ENCODE assay signal across 12 cellular contexts in genomic region chr18:13452448-13452811, GRCh38.
A peak's percentile ranks its signal among the peaks of the same experiment; 100 is the strongest.
DNase-seq lines count a peak whose midpoint lies in the region; ATAC-seq and TF ChIP-seq lines count a peak whose summit lies in the region.
"Had no signal": no experiment of that assay in that cellular context is flagged by ENCODE, and none has a peak within 500 bp of the region (broad histone marks: within the 10 kb centered on the region; RNA-seq: fewer than 3 reads in every experiment).

No MANE protein-coding gene starts in this region.

- H3K36me3 ChIP-seq in KOPT-K1 (ENCODE audit: insufficient read depth, low read length), result peaks cover 24% of the 10 kb centered on the region
- H3K36me3 ChIP-seq: esophagus muscularis mucosa had no signal

- H3K36me3 Mint-ChIP-seq in activated naive CD4-positive, alpha-beta T cell treated with anti-CD3 and anti-CD28 coated beads, Interleukin-2, amount 10 ng/mL, durations not matched to agents 7 days and 5 days, result peaks cover 4% of the 10 kb centered on the region
- H3K36me3 Mint-ChIP-seq: naive thymus-derived CD8-positive, alpha-beta T cell had no signal

- DNase-seq in AG09309 (ENCODE audit: low read depth), result peak; percentile 54
- peak; percentile 64 for DNase-seq in dedifferentiated amniotic fluid mesenchymal stem cell (ENCODE audit: extremely low spot score)
- DNase-seq in middle frontal gyrus (ENCODE audit: extremely low spot score, low spot score), result peak; percentile 27
- DNase-seq in activated naive CD4-positive, alpha-beta T cell treated with anti-CD3 and anti-CD28 coated beads, Interleukin-2, amount 10 ng/mL, durations not matched to agents 7 days and 5 days, result no peak
- no peak for DNase-seq in T-helper 2 cell
- DNase-seq in NCI-H2196 treated with DMSO at 0.1 percent for 48 hours (lab: John Stamatoyannopoulos, UW; ENCODE audit: unreplicated experiment), result no peak
- DNase-seq: activated T-cell treated with anti-CD3 and anti-CD28 coated beads, Interleukin-2, amount 50 U/mL, for 72 hours; naive thymus-derived CD8-positive, alpha-beta T cell; NCI-H1694 treated with DMSO at 0.1 percent for 48 hours had no signal

- H3K9me3 Mint-ChIP-seq in activated naive CD4-positive, alpha-beta T cell treated with anti-CD3 and anti-CD28 coated beads, Interleukin-2, amount 10 ng/mL, durations not matched to agents 7 days and 5 days, result peaks cover 2% of the 10 kb centered on the region
- H3K9me3 Mint-ChIP-seq: activated T-cell treated with anti-CD3 and anti-CD28 coated beads, Interleukin-2, amount 50 U/mL, for 72 hours; naive thymus-derived CD8-positive, alpha-beta T cell had no signal

- CTCF ChIA-PET in activated naive CD4-positive, alpha-beta T cell treated with anti-CD3 and anti-CD28 coated beads, Interleukin-2, amount 10 ng/mL, durations not matched to agents 7 days and 5 days (lab: Charles Lee), result no interaction called here

- no peak overlapping the region for H3K4me3 ChIP-seq in AG09309 (ENCODE audit: control insufficient read depth, low read depth, low read length)
- H3K4me3 ChIP-seq: esophagus muscularis mucosa had no signal

- peak overlapping the region; percentile 98 for H3K27ac ChIP-seq in KOPT-K1 (ENCODE audit: low read depth, low read length, poor library complexity, severe bottlenecking)
- H3K27ac ChIP-seq: esophagus muscularis mucosa had no signal

- no peak for ATAC-seq in GM21526 (IDR thresholded peaks at IDR 0.05; ENCODE audit: low FRiP score, unreplicated experiment)
- ATAC-seq: activated T-cell treated with anti-CD3 and anti-CD28 coated beads, Interleukin-2, amount 50 U/mL, for 72 hours; naive thymus-derived CD8-positive, alpha-beta T cell had no signal

- H3K27me3 Mint-ChIP-seq in activated naive CD4-positive, alpha-beta T cell treated with anti-CD3 and anti-CD28 coated beads, Interleukin-2, amount 10 ng/mL, durations not matched to agents 7 days and 5 days, result no peaks in the 10 kb centered on the region
- H3K27me3 Mint-ChIP-seq: naive thymus-derived CD8-positive, alpha-beta T cell had no signal

- no peak overlapping the region for H3K4me3 Mint-ChIP-seq in activated naive CD4-positive, alpha-beta T cell treated with anti-CD3 and anti-CD28 coated beads, Interleukin-2, amount 10 ng/mL, durations not matched to agents 7 days and 5 days
- H3K4me3 Mint-ChIP-seq: activated T-cell treated with anti-CD3 and anti-CD28 coated beads, Interleukin-2, amount 50 U/mL, for 72 hours; naive thymus-derived CD8-positive, alpha-beta T cell had no signal

- peaks cover 50% of the 10 kb centered on the region for H3K4me1 Mint-ChIP-seq in activated naive CD4-positive, alpha-beta T cell treated with anti-CD3 and anti-CD28 coated beads, Interleukin-2, amount 10 ng/mL, durations not matched to agents 7 days and 5 days

- H3K9me3 ChIP-seq in KOPT-K1 (ENCODE audit: insufficient read depth, low read length, poor library complexity, severe bottlenecking), result no peaks in the 10 kb centered on the region
- H3K9me3 ChIP-seq: esophagus muscularis mucosa had no signal

- no peak for TF ChIP-seq CTCF in AG09309 (IDR thresholded peaks at IDR 0.05; ENCODE audit: control insufficient read depth, insufficient read depth, low read depth, low read length, missing control alignments)

- no peak overlapping the region for H3K27ac Mint-ChIP-seq in activated naive CD4-positive, alpha-beta T cell treated with anti-CD3 and anti-CD28 coated beads, Interleukin-2, amount 10 ng/mL, durations not matched to agents 7 days and 5 days
- H3K27ac Mint-ChIP-seq: activated T-cell treated with anti-CD3 and anti-CD28 coated beads, Interleukin-2, amount 50 U/mL, for 72 hours had no signal

Comparison
In these comparisons a context has a peak if more than half of its experiments do, and no peak if none do; other contexts are left out.
1. DNase-seq: peak in AG09309 (single experiment), dedifferentiated amniotic fluid mesenchymal stem cell (single experiment) and middle frontal gyrus (single experiment); none in activated naive CD4-positive, alpha-beta T cell treated with anti-CD3 and anti-CD28 coated beads, Interleukin-2, amount 10 ng/mL, durations not matched to agents 7 days and 5 days (single experiment), T-helper 2 cell (0 of 5) and NCI-H2196 treated with DMSO at 0.1 percent for 48 hours (single experiment).